ENCODE assay signal across 1 cellular context in genomic region chr12:19144985-19145384, GRCh38.
TF ChIP-seq lines count a peak whose summit lies in the region.

No MANE protein-coding gene starts in this region.

TF ChIP-seq in HepG2, 621 proteins besides CTCF, POLR2A, EP300 and RAD21 (continued from another document):
- TF ChIP-seq ZBTB43 (CRISPR knock-in tag; conservative IDR thresholded peaks at IDR 0.05), result peak; percentile 52
- TF ChIP-seq MAFG (CRISPR knock-in tag; IDR thresholded peaks at IDR 0.05), result no peak
- peak; percentile 82 for TF ChIP-seq GFI1 (CRISPR knock-in tag; IDR thresholded peaks at IDR 0.05; ENCODE audit: borderline replicate concordance)
- peak; percentile 71 for TF ChIP-seq HNF4A (CRISPR knock-in tag; IDR thresholded peaks at IDR 0.05)
